8 cellular contexts compared by ENCODE assay signal in genomic region chr17:77320501-77321256, GRCh38.
DNase-seq lines count a peak whose midpoint lies in the region; ATAC-seq and TF ChIP-seq lines count a peak whose summit lies in the region.

No MANE protein-coding gene starts in this region.

- H3K4me3 ChIP-seq in GM06990 (replicated peaks; ENCODE audit: low read depth, low read length): peak overlapping the region; percentile 79
- H3K4me3 ChIP-seq in body of pancreas: no peak overlapping the region
- H3K4me3 ChIP-seq in muscle layer of colon (ENCODE audit: low read depth in 1 of 2, low read length in 2 of 2): peak overlapping the region; percentile 42 to 66

- intact Hi-C loops in body of pancreas (cut with DNase I): no loop called here

- H3K27ac ChIP-seq in body of pancreas (peak overlapping the region in 3 of 4 donors; percentile 69 to 90 (median 88)), muscle layer of colon (ENCODE audit: low read depth, low read length) (peak overlapping the region; percentile 82)

- DNase-seq in GM06990 (ENCODE audit: extremely low read depth, insufficient read length): peak; percentile 84
- DNase-seq in M059J (ENCODE audit: low read depth): peak; percentile 57
- DNase-seq in body of pancreas: peak in 1 of 4 donors; percentile 5
- DNase-seq in mucosa of gallbladder (ENCODE audit: low spot score): no peak
- DNase-seq in SW480 (ENCODE audit: low spot score): no peak
- DNase-seq in nucleus accumbens (lab: John Stamatoyannopoulos, UW): no peak
- no peak for DNase-seq in SK-N-DZ (ENCODE audit: low spot score)

- H3K9ac ChIP-seq in muscle layer of colon (ENCODE audit: low read length): peak overlapping the region; percentile 96

- no peak for TF ChIP-seq CTCF in GM06990 (IDR thresholded peaks at IDR 0.05; ENCODE audit: insufficient read depth, low read length, poor library complexity, severe bottlenecking)
- no peak for TF ChIP-seq CTCF in body of pancreas (IDR thresholded peaks at IDR 0.05)

- H3K36me3 ChIP-seq in GM06990 (ENCODE audit: control insufficient read depth, insufficient read depth, low read length): no peaks in the 10 kb centered on the region
- no peaks in the 10 kb centered on the region for H3K36me3 ChIP-seq in body of pancreas (replicated peaks in 1 of 2; ENCODE audit: insufficient read depth in 1 of 2, low read depth in 2 of 2)
- no peaks in the 10 kb centered on the region for H3K36me3 ChIP-seq in muscle layer of colon (ENCODE audit: insufficient read depth, low read length)

- H3K9me3 ChIP-seq in body of pancreas: no peaks in the 10 kb centered on the region
- no peaks in the 10 kb centered on the region for H3K9me3 ChIP-seq in muscle layer of colon (ENCODE audit: low read length)

- H3K4me1 ChIP-seq in body of pancreas (peaks cover 57% of the 10 kb centered on the region), muscle layer of colon (ENCODE audit: insufficient read depth, low read length) (peaks cover 72% of the 10 kb centered on the region)

- ATAC-seq in body of pancreas: no peak

- H3K27me3 ChIP-seq in GM06990 (replicated peaks; ENCODE audit: control insufficient read depth, insufficient read depth, low read length) (no peaks in the 10 kb centered on the region), body of pancreas (no peaks in the 10 kb centered on the region), muscle layer of colon (ENCODE audit: control insufficient read depth in 1 of 2, insufficient read depth in 2 of 2, low read length in 2 of 2) (no peaks in the 10 kb centered on the region)

- WGBS in body of pancreas, 2 donors: 80 to 92% methylated on average over 24 to 26 of the region's 29 CpGs

- no peak for TF ChIP-seq POLR2A in body of pancreas (IDR thresholded peaks at IDR 0.05)

Comparison
In these comparisons a context has a peak if more than half of its experiments do, and no peak if none do; other contexts are left out.
1. DNase-seq: peak in GM06990 (single experiment) and M059J (single experiment); none in mucosa of gallbladder (single experiment), SW480 (single experiment), nucleus accumbens (0 of 56) and SK-N-DZ (single experiment).
2. H3K4me3 ChIP-seq: peak in GM06990 (single experiment) and muscle layer of colon (2 of 2); none in body of pancreas (0 of 2).